ENCODE assay signal across 15 cellular contexts in genomic region chr16:20866792-20867191, GRCh38. TPM values are rescaled to one million over a fixed set of nuclear protein-coding genes. Genes with fewer than 3 reads are reported as not detected.
DNase-seq lines count a peak whose midpoint lies in the region; ATAC-seq, FAIRE-seq and TF ChIP-seq lines count a peak whose summit lies in the region.
"Had no signal": no experiment of that assay in that cellular context is flagged by ENCODE, and none has a peak within 500 bp of the region (broad histone marks: within the 10 kb centered on the region; RNA-seq: fewer than 3 reads in every experiment).

No MANE protein-coding gene starts in this region.

- WGBS in smooth muscle cell (ENCODE audit: low lambda C conversion rate): 92% methylated on average over 3 of the region's 3 CpGs

- peaks cover 84% of the 10 kb centered on the region for H3K79me2 ChIP-seq in smooth muscle cell (ENCODE audit: low read depth)

- H3K27ac ChIP-seq in left ventricle myocardium inferior (replicated peaks) (peak overlapping the region; percentile 83), smooth muscle cell (ENCODE audit: low read depth) (peak overlapping the region; percentile 100)
- H3K27ac ChIP-seq in CD8-positive, alpha-beta memory T cell (ENCODE audit: low read depth, low read length): no peak overlapping the region
- H3K27ac ChIP-seq: 22Rv1 had no signal

- DNase-seq in DMS 273 (lab: John Stamatoyannopoulos, UW; ENCODE audit: unreplicated experiment): peak; percentile 35
- DNase-seq in DMS 273 treated with DMSO at 0.1 percent for 48 hours (lab: John Stamatoyannopoulos, UW): no peak
- DNase-seq in left ventricle myocardium inferior: no peak
- no peak for DNase-seq in smooth muscle cell (lab: John Stamatoyannopoulos, UW; ENCODE audit: unreplicated experiment)
- DNase-seq in D721Med (ENCODE audit: insufficient read length, low spot score): no peak
- no peak for DNase-seq in sciatic nerve (ENCODE audit: low spot score)
- no peak for DNase-seq in CD8-positive, alpha-beta memory T cell
- DNase-seq: activated T-cell treated with anti-CD3 and anti-CD28 coated beads, Interleukin-2, amount 50 U/mL, for 4 hours; cerebellar nuclear complex; DMS153; gastrocnemius medialis; NCI-H1105 treated with DMSO at 0.1 percent for 48 hours had no signal

- peak overlapping the region; percentile 79 for H3K4me2 ChIP-seq in smooth muscle cell

- H3K9ac ChIP-seq in smooth muscle cell (ENCODE audit: low read depth): peak overlapping the region; percentile 8

- H3K9me3 ChIP-seq in left ventricle myocardium inferior (replicated peaks) (no peaks in the 10 kb centered on the region), smooth muscle cell (replicated peaks; ENCODE audit: low read depth) (no peaks in the 10 kb centered on the region)
- no peaks in the 10 kb centered on the region for H3K9me3 ChIP-seq in CD8-positive, alpha-beta memory T cell (ENCODE audit: low read length)
- H3K9me3 ChIP-seq: gastrocnemius medialis, left lung had no signal

- FAIRE-seq in D721Med (lab: Jason Lieb, UNC): no peak

- CTCF ChIA-PET in CD8-positive, alpha-beta memory T cell (lab: Charles Lee): interaction anchor here (0.9 to 4.1 kb wide), 2 partner anchors 8 to 17 kb away, joined by 3 to 22 read pairs; no protein-coding TSS in a partner anchor

- no peaks in the 10 kb centered on the region for H3K9me3 Mint-ChIP-seq in activated T-helper 17 cell treated with anti-CD3 and anti-CD28 coated beads, Interleukin-2, amount 50 U/mL, for 72 hours
- no peaks in the 10 kb centered on the region for H3K9me3 Mint-ChIP-seq in CD8-positive, alpha-beta memory T cell
- H3K9me3 Mint-ChIP-seq: activated T-cell treated with anti-CD3 and anti-CD28 coated beads, Interleukin-2, amount 50 U/mL, for 4 hours had no signal

- peaks cover 45% of the 10 kb centered on the region for H3K4me1 Mint-ChIP-seq in activated T-helper 17 cell treated with anti-CD3 and anti-CD28 coated beads, Interleukin-2, amount 50 U/mL, for 72 hours
- H3K4me1 Mint-ChIP-seq in CD8-positive, alpha-beta memory T cell: peaks cover 19 to 30% (median 28%) of the 10 kb centered on the region in 3 donors

- peaks cover 24% of the 10 kb centered on the region for H3K36me3 Mint-ChIP-seq in activated T-helper 17 cell treated with anti-CD3 and anti-CD28 coated beads, Interleukin-2, amount 50 U/mL, for 72 hours (ENCODE audit: low read depth)
- peaks cover 0 to 9% (median 3%) of the 10 kb centered on the region in 3 donors for H3K36me3 Mint-ChIP-seq in CD8-positive, alpha-beta memory T cell

- peaks cover 58% of the 10 kb centered on the region for H4K20me1 ChIP-seq in smooth muscle cell (ENCODE audit: low read depth)

- no peak overlapping the region for H3K4me3 ChIP-seq in left ventricle myocardium inferior
- no peak overlapping the region for H3K4me3 ChIP-seq in smooth muscle cell
- no peak overlapping the region for H3K4me3 ChIP-seq in CD8-positive, alpha-beta memory T cell (ENCODE audit: low read length)
- H3K4me3 ChIP-seq: gastrocnemius medialis, left lung had no signal

- POLR2A ChIA-PET in CD8-positive, alpha-beta memory T cell (lab: Charles Lee): no interaction called here

- H3K27me3 Mint-ChIP-seq in activated T-helper 17 cell treated with anti-CD3 and anti-CD28 coated beads, Interleukin-2, amount 50 U/mL, for 72 hours: no peaks in the 10 kb centered on the region
- H3K27me3 Mint-ChIP-seq in CD8-positive, alpha-beta memory T cell: no peaks in the 10 kb centered on the region

- H3K4me1 ChIP-seq in left ventricle myocardium inferior (peaks cover 99% of the 10 kb centered on the region), smooth muscle cell (ENCODE audit: low read depth) (peaks cover 36% of the 10 kb centered on the region)
- no peaks in the 10 kb centered on the region for H3K4me1 ChIP-seq in CD8-positive, alpha-beta memory T cell (ENCODE audit: insufficient read depth, low read length)

- ATAC-seq in activated T-helper 17 cell treated with anti-CD3 and anti-CD28 coated beads, Interleukin-2, amount 50 U/mL, for 72 hours (replicated peaks): no peak
- no peak for ATAC-seq in sciatic nerve
- ATAC-seq: activated T-cell treated with anti-CD3 and anti-CD28 coated beads, Interleukin-2, amount 50 U/mL, for 4 hours had no signal

- no peak overlapping the region for H2AFZ ChIP-seq in smooth muscle cell (ENCODE audit: low read depth)

- H3K27me3 ChIP-seq in left ventricle myocardium inferior (ENCODE audit: low read depth) (no peaks in the 10 kb centered on the region), smooth muscle cell (ENCODE audit: low read depth) (no peaks in the 10 kb centered on the region)
- no peaks in the 10 kb centered on the region for H3K27me3 ChIP-seq in CD8-positive, alpha-beta memory T cell (ENCODE audit: insufficient read depth, low read length, poor library complexity, severe bottlenecking)
- H3K27me3 ChIP-seq: gastrocnemius medialis, left lung had no signal

- no peak for TF ChIP-seq CTCF in left ventricle myocardium inferior (IDR thresholded peaks at IDR 0.05; ENCODE audit: borderline replicate concordance)
- no peak for TF ChIP-seq CTCF in smooth muscle cell (IDR thresholded peaks at IDR 0.05; ENCODE audit: borderline replicate concordance, insufficient read depth, poor library complexity, severe bottlenecking)
- TF ChIP-seq CTCF in D721Med (IDR thresholded peaks at IDR 0.05; ENCODE audit: insufficient read depth, missing control alignments): no peak

- intact Hi-C loops in left ventricle myocardium inferior (cut with micrococcal nuclease): no loop called here
- intact Hi-C loops in sciatic nerve (cut with DNase I): no loop called here

- H3K36me3 ChIP-seq in left ventricle myocardium inferior: peaks cover 6% of the 10 kb centered on the region
- H3K36me3 ChIP-seq in smooth muscle cell (ENCODE audit: low read depth): no peaks in the 10 kb centered on the region
- H3K36me3 ChIP-seq in CD8-positive, alpha-beta memory T cell (ENCODE audit: insufficient read depth, low read length): no peaks in the 10 kb centered on the region
- H3K36me3 ChIP-seq: gastrocnemius medialis had no signal

- peaks cover 27% of the 10 kb centered on the region for H3F3A ChIP-seq in smooth muscle cell (ENCODE audit: low read depth)

- H3K27ac Mint-ChIP-seq in activated T-helper 17 cell treated with anti-CD3 and anti-CD28 coated beads, Interleukin-2, amount 50 U/mL, for 72 hours: peak overlapping the region; percentile 95
- peak overlapping the region in 1 of 8 donors; percentile 7 for H3K27ac Mint-ChIP-seq in CD8-positive, alpha-beta memory T cell

- H3K4me3 Mint-ChIP-seq in activated T-helper 17 cell treated with anti-CD3 and anti-CD28 coated beads, Interleukin-2, amount 50 U/mL, for 72 hours: peak overlapping the region; percentile 67
- H3K4me3 Mint-ChIP-seq in CD8-positive, alpha-beta memory T cell: no peak overlapping the region
- H3K4me3 Mint-ChIP-seq: activated T-cell treated with anti-CD3 and anti-CD28 coated beads, Interleukin-2, amount 50 U/mL, for 4 hours had no signal

RNA-seq across cellular contexts. Expression of gene DCUN1D3, which starts 33.4 kb away (rescaled TPM):
- total RNA-seq in activated T-helper 17 cell treated with anti-CD3 and anti-CD28 coated beads, Interleukin-2, amount 50 U/mL, for 72 hours: 10 to 100 TPM; 14.7 to 25.0 TPM
- total RNA-seq in left ventricle myocardium inferior (9.8 TPM), smooth muscle cell (36.3 and 37.8 TPM in 2 replicates), sciatic nerve (30.7 TPM)
- 12.6 and 13.5 TPM in 2 replicates for polyA plus RNA-seq in smooth muscle cell
- total RNA-seq in CD8-positive, alpha-beta memory T cell: 10 to 100 TPM; 12.7 to 13.2 TPM
- polyA plus RNA-seq in CD8-positive, alpha-beta memory T cell: 1.4 TPM

RNA-seq across cellular contexts. Expression of gene LYRM1, which starts 33.8 kb away (rescaled TPM):
- total RNA-seq in activated T-helper 17 cell treated with anti-CD3 and anti-CD28 coated beads, Interleukin-2, amount 50 U/mL, for 72 hours: 10 to 100 TPM; 21.0 to 39.7 TPM
- 45.4 TPM for total RNA-seq in left ventricle myocardium inferior
- 10.2 and 18.6 TPM in 2 replicates for total RNA-seq in smooth muscle cell
- polyA plus RNA-seq in smooth muscle cell: 11.7 and 15.3 TPM in 2 replicates
- total RNA-seq in sciatic nerve: 25.6 TPM
- total RNA-seq in CD8-positive, alpha-beta memory T cell: 10 to 100 TPM; 33.9 to 35.1 TPM
- polyA plus RNA-seq in CD8-positive, alpha-beta memory T cell: 39.9 TPM
